In genomic region chr18:76932026-76932819, GRCh38 we compare ENCODE assay signal across 11 cellular contexts.
DNase-seq lines count a peak whose midpoint lies in the region; ATAC-seq and TF ChIP-seq lines count a peak whose summit lies in the region.
"Had no signal": no experiment of that assay in that cellular context is flagged by ENCODE, and none has a peak within 500 bp of the region (broad histone marks: within the 10 kb centered on the region; RNA-seq: fewer than 3 reads in every experiment).

No MANE protein-coding gene starts in this region.

- H3K4me3 Mint-ChIP-seq in activated naive CD8-positive, alpha-beta T cell treated with anti-CD3 and anti-CD28 coated beads, Interleukin-2, amount 50 U/mL, for 24 hours: no peak overlapping the region
- H3K4me3 Mint-ChIP-seq: memory B cell had no signal

- no peak overlapping the region for H3K27ac ChIP-seq in left ventricle myocardium inferior (replicated peaks)

- no peak overlapping the region for H3K27ac Mint-ChIP-seq in activated naive CD8-positive, alpha-beta T cell treated with anti-CD3 and anti-CD28 coated beads, Interleukin-2, amount 50 U/mL, for 24 hours
- H3K27ac Mint-ChIP-seq: memory B cell had no signal

- no peaks in the 10 kb centered on the region for H3K9me3 Mint-ChIP-seq in activated naive CD8-positive, alpha-beta T cell treated with anti-CD3 and anti-CD28 coated beads, Interleukin-2, amount 50 U/mL, for 24 hours
- H3K9me3 Mint-ChIP-seq: memory B cell had no signal

- H3K36me3 ChIP-seq in left ventricle myocardium inferior: peaks cover 73% of the 10 kb centered on the region
- H3K36me3 ChIP-seq in HAP-1 (replicated peaks): peaks cover 23% of the 10 kb centered on the region

- H3K27me3 ChIP-seq in left ventricle myocardium inferior (ENCODE audit: low read depth) (no peaks in the 10 kb centered on the region), HAP-1 (ENCODE audit: low read depth) (no peaks in the 10 kb centered on the region)

- H3K4me1 ChIP-seq in left ventricle myocardium inferior: no peaks in the 10 kb centered on the region
- no peaks in the 10 kb centered on the region for H3K4me1 ChIP-seq in HAP-1

- H3K4me3 ChIP-seq in GM12865 (ENCODE audit: low read depth, low read length) (no peak overlapping the region), left ventricle myocardium inferior (no peak overlapping the region), skeletal muscle cell (ENCODE audit: low read depth, low read length) (no peak overlapping the region), HAP-1 (no peak overlapping the region)

- H3K9me3 ChIP-seq in left ventricle myocardium inferior (replicated peaks) (no peaks in the 10 kb centered on the region), HAP-1 (no peaks in the 10 kb centered on the region)

- H3K36me3 Mint-ChIP-seq in activated naive CD8-positive, alpha-beta T cell treated with anti-CD3 and anti-CD28 coated beads, Interleukin-2, amount 50 U/mL, for 24 hours (ENCODE audit: low read depth): peaks cover 40% of the 10 kb centered on the region

- H3K27me3 Mint-ChIP-seq in activated naive CD8-positive, alpha-beta T cell treated with anti-CD3 and anti-CD28 coated beads, Interleukin-2, amount 50 U/mL, for 24 hours: no peaks in the 10 kb centered on the region
- H3K27me3 Mint-ChIP-seq: memory B cell had no signal

- intact Hi-C loops in left ventricle myocardium inferior (cut with micrococcal nuclease): no loop called here

- no peak for ATAC-seq in activated naive CD8-positive, alpha-beta T cell treated with anti-CD3 and anti-CD28 coated beads, Interleukin-2, amount 50 U/mL, for 24 hours

- in situ Hi-C loops in HAP-1 (cut with MboI; ENCODE audit: low sequenced_read_pairs): no loop called here
- in situ Hi-C loops in GM13976 (cut with MboI; ENCODE audit: low sequenced_read_pairs, unreplicated experiment): no loop called here

- H3K4me1 Mint-ChIP-seq in activated naive CD8-positive, alpha-beta T cell treated with anti-CD3 and anti-CD28 coated beads, Interleukin-2, amount 50 U/mL, for 24 hours: no peaks in the 10 kb centered on the region

- peak; percentile 14 for DNase-seq in GM12865 (ENCODE audit: low read depth)
- peak; percentile 89 for DNase-seq in amniotic epithelial cell (ENCODE audit: low read depth)
- peak; percentile 49 for DNase-seq in left ventricle myocardium inferior
- peak; percentile 71 for DNase-seq in skeletal muscle cell (ENCODE audit: low read depth)
- no peak for DNase-seq in activated naive CD8-positive, alpha-beta T cell treated with anti-CD3 and anti-CD28 coated beads, Interleukin-2, amount 50 U/mL, for 24 hours
- no peak for DNase-seq in NCI-H526 (lab: John Stamatoyannopoulos, UW)
- no peak for DNase-seq in HAP-1 (ENCODE audit: low spot score in 2 of 2)
- DNase-seq in GM13976 (ENCODE audit: low spot score): no peak
- DNase-seq: NCI-H1092, NCI-H510A had no signal

- no peak for TF ChIP-seq CTCF in GM12865 (IDR thresholded peaks at IDR 0.05; ENCODE audit: insufficient read depth, low read depth, low read length, missing control alignments)
- no peak for TF ChIP-seq CTCF in left ventricle myocardium inferior (IDR thresholded peaks at IDR 0.05; ENCODE audit: borderline replicate concordance)
- no peak for TF ChIP-seq CTCF in GM13976 (IDR thresholded peaks at IDR 0.05; ENCODE audit: borderline replicate concordance, control extremely low read depth, extremely low read depth, insufficient read depth, missing control alignments)

Comparison
In these comparisons a context has a peak if more than half of its experiments do, and no peak if none do; other contexts are left out.
1. DNase-seq: peak in GM12865 (single experiment), amniotic epithelial cell (single experiment), left ventricle myocardium inferior (single experiment) and skeletal muscle cell (single experiment); none in activated naive CD8-positive, alpha-beta T cell treated with anti-CD3 and anti-CD28 coated beads, Interleukin-2, amount 50 U/mL, for 24 hours (single experiment), NCI-H526 (0 of 2), HAP-1 (0 of 2) and GM13976 (single experiment).